9 cellular contexts compared by ENCODE assay signal in genomic region chr3:131174752-131175151, GRCh38.
DNase-seq lines count a peak whose midpoint lies in the region; ATAC-seq and TF ChIP-seq lines count a peak whose summit lies in the region.
"Had no signal": no experiment of that assay in that cellular context is flagged by ENCODE, and none has a peak within 500 bp of the region (broad histone marks: within the 10 kb centered on the region; RNA-seq: fewer than 3 reads in every experiment).

No MANE protein-coding gene starts in this region.

- 18 to 61% (median 47%) methylated on average over 1 of the region's 1 CpG for WGBS in spleen, 5 donors

- no peaks in the 10 kb centered on the region for H3K27me3 ChIP-seq in spleen (replicated peaks in 1 of 7)

- H3K4me3 ChIP-seq in spleen = no peak overlapping the region

- H3K9me3 ChIP-seq in spleen = peaks cover 0 to 2% (median 0%) of the 10 kb centered on the region in 8 donors

- intact Hi-C loops in spleen (cut with DNase I; ENCODE audit: low total_unique reads) = no loop called here

- DNase-seq in stimulated activated CD4-positive, alpha-beta T cell treated with anti-CD3 and anti-CD28 coated beads, TNF-alpha, amount 100 ng/mL, for 24 hours (ENCODE audit: low read depth in 3 of 3) = peak in 2 of 3 experiments; percentile 0 to 2
- DNase-seq in stimulated activated CD4-positive, alpha-beta T cell treated with anti-CD3 and anti-CD28 coated beads, Interleukin-4, amount 100 ng/mL, for 1 hour = no peak
- DNase-seq in UCSD-AML1 (lab: John Stamatoyannopoulos, UW; ENCODE audit: unreplicated experiment) (peak; percentile 28), NCI-H1436 treated with DMSO at 0.1 percent for 48 hours (lab: John Stamatoyannopoulos, UW) (no peak), spleen (no peak), SHP77 treated with DMSO at 0.1 percent for 48 hours (lab: John Stamatoyannopoulos, UW) (no peak)
- DNase-seq in stimulated activated CD8-positive, alpha-beta memory T cell treated with anti-CD3 and anti-CD28 coated beads, Interleukin-7, amount 100 ng/mL, for 48 hours (ENCODE audit: extremely low read depth in 1 of 2, low read depth in 1 of 2) = peak; percentile 5 to 10

- TF ChIP-seq POLR2A in spleen (IDR thresholded peaks at IDR 0.05) = no peak

- H3K27ac ChIP-seq in spleen = no peak overlapping the region
- H3K27ac ChIP-seq: parathyroid adenoma had no signal

- H3K36me3 ChIP-seq in spleen = peaks cover 0 to 6% (median 0%) of the 10 kb centered on the region in 6 donors

- no peak for TF ChIP-seq CTCF in spleen (IDR thresholded peaks at IDR 0.05 in 8 of 11, conservative IDR thresholded peaks at IDR 0.05 in 3 of 11)

- peak; percentile 88 for ATAC-seq in HG03060 (IDR thresholded peaks at IDR 0.05; ENCODE audit: low read depth, unreplicated experiment)

- peaks cover 0 to 12% (median 0%) of the 10 kb centered on the region in 6 donors for H3K4me1 ChIP-seq in spleen
- H3K4me1 ChIP-seq: parathyroid adenoma had no signal

Comparison
In these comparisons a context has a peak if more than half of its experiments do, and no peak if none do; other contexts are left out.
1. DNase-seq: peak in stimulated activated CD4-positive, alpha-beta T cell treated with anti-CD3 and anti-CD28 coated beads, TNF-alpha, amount 100 ng/mL, for 24 hours (2 of 3), UCSD-AML1 (single experiment) and stimulated activated CD8-positive, alpha-beta memory T cell treated with anti-CD3 and anti-CD28 coated beads, Interleukin-7, amount 100 ng/mL, for 48 hours (2 of 2); none in stimulated activated CD4-positive, alpha-beta T cell treated with anti-CD3 and anti-CD28 coated beads, Interleukin-4, amount 100 ng/mL, for 1 hour (single experiment), NCI-H1436 treated with DMSO at 0.1 percent for 48 hours (single experiment), spleen (single experiment) and SHP77 treated with DMSO at 0.1 percent for 48 hours (single experiment).